ENCODE assay signal across 28 cellular contexts in genomic region chr13:73623281-73623680, GRCh38.
"Had no signal": no experiment of that assay in that cellular context is flagged by ENCODE, and none has a peak within 500 bp of the region (broad histone marks: within the 10 kb centered on the region; RNA-seq: fewer than 3 reads in every experiment).

No MANE protein-coding gene starts in this region.

- DNase-seq: natural killer cell; occipital lobe; ovary; posterior cingulate gyrus; psoas muscle; right cardiac atrium; right lobe of liver; sigmoid colon; spleen; stimulated activated CD4-positive, alpha-beta T cell treated with anti-CD3 and anti-CD28 coated beads, Interleukin-12 subunit alpha, Interleukin-12 subunit beta, amount 100 ng/mL, for 4 hours; stimulated activated CD4-positive, alpha-beta T cell treated with anti-CD3 and anti-CD28 coated beads, Interleukin-1b, Interleukin-23, amount 100 ng/mL, for 48 hours; stimulated activated CD4-positive, alpha-beta T cell treated with anti-CD3 and anti-CD28 coated beads, Interleukin-4, amount 100 ng/mL, for 1 hour; stimulated activated CD4-positive, alpha-beta T cell treated with anti-CD3 and anti-CD28 coated beads, Interleukin-4, amount 100 ng/mL, for 4 hours; stimulated activated CD8-positive, alpha-beta memory T cell treated with anti-CD3 and anti-CD28 coated beads, Interleukin-4, amount 100 ng/mL, for 48 hours; stimulated activated naive CD4-positive, alpha-beta T cell; stimulated activated naive CD8-positive, alpha-beta T cell treated with anti-CD3 and anti-CD28 coated beads, Interleukin-15, amount 100 ng/mL, for 72 hours; stimulated activated naive CD8-positive, alpha-beta T cell treated with anti-CD3 and anti-CD28 coated beads, Interleukin-15, Interleukin-2, amounts not matched to agents 100 U/mL and 50 U/mL, for 24 hours; substantia nigra; testis; tibial artery; transverse colon; upper lobe of right lung; uterus had no signal

- ATAC-seq: natural killer cell; psoas muscle; right cardiac atrium; right lobe of liver; stimulated activated memory B cell treated with anti-CD40 and anti-IgM and Interleukin-4, amounts not matched to agents 10 μg/mL and 1 μg/mL and 100 μg/mL, for 72 hours; stimulated activated naive CD8-positive, alpha-beta T cell treated with anti-CD3 and anti-CD28 coated beads, Interleukin-15, amount 100 ng/mL, for 72 hours; stimulated activated naive CD8-positive, alpha-beta T cell treated with anti-CD3 and anti-CD28 coated beads, Interleukin-15, Interleukin-2, amounts not matched to agents 100 U/mL and 50 U/mL, for 24 hours; upper lobe of right lung had no signal

- H3K4me1 ChIP-seq: neural progenitor cell, parathyroid adenoma, psoas muscle, right lobe of liver, sigmoid colon, suprapubic skin, testis, tibial artery, upper lobe of right lung, uterus had no signal

- H3K27me3 ChIP-seq: neural progenitor cell, ovary, right lobe of liver, sigmoid colon, suprapubic skin, testis, tibial artery, transverse colon, upper lobe of right lung, uterus had no signal

- H3K4me3 ChIP-seq: neural progenitor cell, ovary, psoas muscle, right lobe of liver, sigmoid colon, smooth muscle cell, spleen, suprapubic skin, testis, tibial artery, transverse colon, upper lobe of right lung, uterus had no signal

- H2AFZ ChIP-seq: neural progenitor cell, parathyroid adenoma had no signal

- H3K36me3 ChIP-seq: neural progenitor cell, ovary, right lobe of liver, sigmoid colon, spleen, suprapubic skin, tibial artery, transverse colon, upper lobe of right lung, uterus had no signal

- H3K79me2 ChIP-seq: parathyroid adenoma had no signal

- H3K27ac ChIP-seq: neural progenitor cell, ovary, parathyroid adenoma, psoas muscle, right lobe of liver, sigmoid colon, spleen, suprapubic skin, testis, tibial artery, transverse colon, upper lobe of right lung, uterus had no signal

- H3K9ac ChIP-seq: neural progenitor cell, parathyroid adenoma had no signal

- H3K9me3 ChIP-seq: ovary, psoas muscle, right lobe of liver, sigmoid colon, spleen, suprapubic skin, testis, tibial artery, transverse colon, upper lobe of right lung, uterus had no signal

- H3K4me2 ChIP-seq: neural progenitor cell, smooth muscle cell had no signal
